In the genomic region with DNA sequence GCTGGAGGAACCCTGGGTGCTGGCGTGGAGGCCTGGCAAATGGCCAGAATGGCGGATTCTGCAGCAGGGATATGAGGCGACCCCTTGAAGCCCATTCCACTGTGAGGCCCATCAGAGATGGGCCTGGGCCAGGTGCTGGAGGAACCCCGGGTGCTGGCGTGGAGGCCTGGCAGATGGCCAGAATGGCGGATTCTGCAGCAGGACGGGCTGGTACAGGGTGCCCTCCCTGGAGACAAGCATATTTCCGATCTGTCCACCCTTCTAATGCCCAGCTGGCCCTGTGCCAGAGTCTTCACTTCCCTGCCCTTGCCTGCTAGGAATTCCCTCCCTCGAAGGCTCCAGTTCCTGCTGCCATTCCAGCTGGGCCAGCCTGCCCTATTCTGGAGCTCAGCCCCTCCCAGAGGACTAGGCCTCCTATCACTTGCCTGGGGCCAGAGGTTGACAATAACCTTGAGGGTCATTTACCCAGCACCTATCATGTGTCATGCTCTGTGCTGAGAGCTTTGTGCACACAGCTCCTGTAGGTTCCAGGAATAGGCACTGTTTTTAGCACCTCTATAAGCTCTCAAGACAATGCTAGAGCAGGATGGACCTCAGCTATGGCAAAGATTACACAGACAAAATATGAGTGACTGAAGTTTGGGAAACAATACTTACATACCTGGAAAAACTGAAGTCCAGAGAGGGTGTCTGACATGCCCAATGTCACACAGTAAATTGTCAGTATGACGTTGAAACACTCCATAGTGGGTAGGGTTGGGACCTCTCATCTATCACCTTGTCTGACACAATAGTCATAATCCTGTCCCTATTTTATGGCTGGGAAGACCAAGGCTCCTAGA, we compare ENCODE assay signal across 1 cellular context.
TF ChIP-seq lines count a peak whose summit lies in the region.

No MANE protein-coding gene starts in this region.

TF ChIP-seq in HepG2, 621 proteins besides CTCF, POLR2A, EP300 and RAD21 (continues in another document):
- TF ChIP-seq, protein P1, sequence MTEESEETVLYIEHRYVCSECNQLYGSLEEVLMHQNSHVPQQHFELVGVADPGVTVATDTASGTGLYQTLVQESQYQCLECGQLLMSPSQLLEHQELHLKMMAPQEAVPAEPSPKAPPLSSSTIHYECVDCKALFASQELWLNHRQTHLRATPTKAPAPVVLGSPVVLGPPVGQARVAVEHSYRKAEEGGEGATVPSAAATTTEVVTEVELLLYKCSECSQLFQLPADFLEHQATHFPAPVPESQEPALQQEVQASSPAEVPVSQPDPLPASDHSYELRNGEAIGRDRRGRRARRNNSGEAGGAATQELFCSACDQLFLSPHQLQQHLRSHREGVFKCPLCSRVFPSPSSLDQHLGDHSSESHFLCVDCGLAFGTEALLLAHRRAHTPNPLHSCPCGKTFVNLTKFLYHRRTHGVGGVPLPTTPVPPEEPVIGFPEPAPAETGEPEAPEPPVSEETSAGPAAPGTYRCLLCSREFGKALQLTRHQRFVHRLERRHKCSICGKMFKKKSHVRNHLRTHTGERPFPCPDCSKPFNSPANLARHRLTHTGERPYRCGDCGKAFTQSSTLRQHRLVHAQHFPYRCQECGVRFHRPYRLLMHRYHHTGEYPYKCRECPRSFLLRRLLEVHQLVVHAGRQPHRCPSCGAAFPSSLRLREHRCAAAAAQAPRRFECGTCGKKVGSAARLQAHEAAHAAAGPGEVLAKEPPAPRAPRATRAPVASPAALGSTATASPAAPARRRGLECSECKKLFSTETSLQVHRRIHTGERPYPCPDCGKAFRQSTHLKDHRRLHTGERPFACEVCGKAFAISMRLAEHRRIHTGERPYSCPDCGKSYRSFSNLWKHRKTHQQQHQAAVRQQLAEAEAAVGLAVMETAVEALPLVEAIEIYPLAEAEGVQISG (CRISPR knock-in tag; IDR thresholded peaks at IDR 0.05), result no peak
- TF ChIP-seq SMAD3 (CRISPR knock-in tag; IDR thresholded peaks at IDR 0.05), result no peak
- TF ChIP-seq ZFP37 (CRISPR knock-in tag; IDR thresholded peaks at IDR 0.05; ENCODE audit: borderline replicate concordance), result no peak
- no peak for TF ChIP-seq GTF3A (CRISPR knock-in tag; conservative IDR thresholded peaks at IDR 0.05)
- TF ChIP-seq, protein P2, sequence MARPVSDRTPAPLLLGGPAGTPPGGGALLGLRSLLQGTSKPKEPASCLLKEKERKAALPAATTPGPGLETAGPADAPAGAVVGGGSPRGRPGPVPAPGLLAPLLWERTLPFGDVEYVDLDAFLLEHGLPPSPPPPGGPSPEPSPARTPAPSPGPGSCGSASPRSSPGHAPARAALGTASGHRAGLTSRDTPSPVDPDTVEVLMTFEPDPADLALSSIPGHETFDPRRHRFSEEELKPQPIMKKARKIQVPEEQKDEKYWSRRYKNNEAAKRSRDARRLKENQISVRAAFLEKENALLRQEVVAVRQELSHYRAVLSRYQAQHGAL (CRISPR knock-in tag; IDR thresholded peaks at IDR 0.05; ENCODE audit: not compliant biosample characterization), result no peak
- TF ChIP-seq, protein P3, sequence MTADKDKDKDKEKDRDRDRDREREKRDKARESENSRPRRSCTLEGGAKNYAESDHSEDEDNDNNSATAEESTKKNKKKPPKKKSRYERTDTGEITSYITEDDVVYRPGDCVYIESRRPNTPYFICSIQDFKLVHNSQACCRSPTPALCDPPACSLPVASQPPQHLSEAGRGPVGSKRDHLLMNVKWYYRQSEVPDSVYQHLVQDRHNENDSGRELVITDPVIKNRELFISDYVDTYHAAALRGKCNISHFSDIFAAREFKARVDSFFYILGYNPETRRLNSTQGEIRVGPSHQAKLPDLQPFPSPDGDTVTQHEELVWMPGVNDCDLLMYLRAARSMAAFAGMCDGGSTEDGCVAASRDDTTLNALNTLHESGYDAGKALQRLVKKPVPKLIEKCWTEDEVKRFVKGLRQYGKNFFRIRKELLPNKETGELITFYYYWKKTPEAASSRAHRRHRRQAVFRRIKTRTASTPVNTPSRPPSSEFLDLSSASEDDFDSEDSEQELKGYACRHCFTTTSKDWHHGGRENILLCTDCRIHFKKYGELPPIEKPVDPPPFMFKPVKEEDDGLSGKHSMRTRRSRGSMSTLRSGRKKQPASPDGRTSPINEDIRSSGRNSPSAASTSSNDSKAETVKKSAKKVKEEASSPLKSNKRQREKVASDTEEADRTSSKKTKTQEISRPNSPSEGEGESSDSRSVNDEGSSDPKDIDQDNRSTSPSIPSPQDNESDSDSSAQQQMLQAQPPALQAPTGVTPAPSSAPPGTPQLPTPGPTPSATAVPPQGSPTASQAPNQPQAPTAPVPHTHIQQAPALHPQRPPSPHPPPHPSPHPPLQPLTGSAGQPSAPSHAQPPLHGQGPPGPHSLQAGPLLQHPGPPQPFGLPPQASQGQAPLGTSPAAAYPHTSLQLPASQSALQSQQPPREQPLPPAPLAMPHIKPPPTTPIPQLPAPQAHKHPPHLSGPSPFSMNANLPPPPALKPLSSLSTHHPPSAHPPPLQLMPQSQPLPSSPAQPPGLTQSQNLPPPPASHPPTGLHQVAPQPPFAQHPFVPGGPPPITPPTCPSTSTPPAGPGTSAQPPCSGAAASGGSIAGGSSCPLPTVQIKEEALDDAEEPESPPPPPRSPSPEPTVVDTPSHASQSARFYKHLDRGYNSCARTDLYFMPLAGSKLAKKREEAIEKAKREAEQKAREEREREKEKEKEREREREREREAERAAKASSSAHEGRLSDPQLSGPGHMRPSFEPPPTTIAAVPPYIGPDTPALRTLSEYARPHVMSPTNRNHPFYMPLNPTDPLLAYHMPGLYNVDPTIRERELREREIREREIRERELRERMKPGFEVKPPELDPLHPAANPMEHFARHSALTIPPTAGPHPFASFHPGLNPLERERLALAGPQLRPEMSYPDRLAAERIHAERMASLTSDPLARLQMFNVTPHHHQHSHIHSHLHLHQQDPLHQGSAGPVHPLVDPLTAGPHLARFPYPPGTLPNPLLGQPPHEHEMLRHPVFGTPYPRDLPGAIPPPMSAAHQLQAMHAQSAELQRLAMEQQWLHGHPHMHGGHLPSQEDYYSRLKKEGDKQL (CRISPR knock-in tag; IDR thresholded peaks at IDR 0.05; ENCODE audit: low read depth), result no peak
- TF ChIP-seq CAMTA2 (CRISPR knock-in tag; IDR thresholded peaks at IDR 0.05; ENCODE audit: borderline replicate concordance), result no peak
- TF ChIP-seq, protein P4, sequence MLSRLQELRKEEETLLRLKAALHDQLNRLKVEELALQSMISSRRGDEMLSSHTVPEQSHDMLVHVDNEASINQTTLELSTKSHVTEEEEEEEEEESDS (CRISPR knock-in tag; IDR thresholded peaks at IDR 0.05; ENCODE audit: borderline replicate concordance), result no peak
- TF ChIP-seq, protein P5, sequence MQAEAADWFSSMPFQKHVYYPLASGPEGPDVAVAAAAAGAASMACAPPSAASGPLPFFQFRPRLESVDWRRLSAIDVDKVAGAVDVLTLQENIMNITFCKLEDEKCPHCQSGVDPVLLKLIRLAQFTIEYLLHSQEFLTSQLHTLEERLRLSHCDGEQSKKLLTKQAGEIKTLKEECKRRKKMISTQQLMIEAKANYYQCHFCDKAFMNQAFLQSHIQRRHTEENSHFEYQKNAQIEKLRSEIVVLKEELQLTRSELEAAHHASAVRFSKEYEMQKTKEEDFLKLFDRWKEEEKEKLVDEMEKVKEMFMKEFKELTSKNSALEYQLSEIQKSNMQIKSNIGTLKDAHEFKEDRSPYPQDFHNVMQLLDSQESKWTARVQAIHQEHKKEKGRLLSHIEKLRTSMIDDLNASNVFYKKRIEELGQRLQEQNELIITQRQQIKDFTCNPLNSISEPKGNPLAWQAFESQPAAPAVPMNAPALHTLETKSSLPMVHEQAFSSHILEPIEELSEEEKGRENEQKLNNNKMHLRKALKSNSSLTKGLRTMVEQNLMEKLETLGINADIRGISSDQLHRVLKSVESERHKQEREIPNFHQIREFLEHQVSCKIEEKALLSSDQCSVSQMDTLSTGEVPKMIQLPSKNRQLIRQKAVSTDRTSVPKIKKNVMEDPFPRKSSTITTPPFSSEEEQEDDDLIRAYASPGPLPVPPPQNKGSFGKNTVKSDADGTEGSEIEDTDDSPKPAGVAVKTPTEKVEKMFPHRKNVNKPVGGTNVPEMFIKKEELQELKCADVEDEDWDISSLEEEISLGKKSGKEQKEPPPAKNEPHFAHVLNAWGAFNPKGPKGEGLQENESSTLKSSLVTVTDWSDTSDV (CRISPR knock-in tag; IDR thresholded peaks at IDR 0.05), result no peak
- TF ChIP-seq FOXA3 (CRISPR knock-in tag; IDR thresholded peaks at IDR 0.05), result peak; percentile 29; the same call in 1 of the 2 replicates
- TF ChIP-seq, protein P6, sequence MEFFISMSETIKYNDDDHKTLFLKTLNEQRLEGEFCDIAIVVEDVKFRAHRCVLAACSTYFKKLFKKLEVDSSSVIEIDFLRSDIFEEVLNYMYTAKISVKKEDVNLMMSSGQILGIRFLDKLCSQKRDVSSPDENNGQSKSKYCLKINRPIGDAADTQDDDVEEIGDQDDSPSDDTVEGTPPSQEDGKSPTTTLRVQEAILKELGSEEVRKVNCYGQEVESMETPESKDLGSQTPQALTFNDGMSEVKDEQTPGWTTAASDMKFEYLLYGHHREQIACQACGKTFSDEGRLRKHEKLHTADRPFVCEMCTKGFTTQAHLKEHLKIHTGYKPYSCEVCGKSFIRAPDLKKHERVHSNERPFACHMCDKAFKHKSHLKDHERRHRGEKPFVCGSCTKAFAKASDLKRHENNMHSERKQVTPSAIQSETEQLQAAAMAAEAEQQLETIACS (CRISPR knock-in tag; IDR thresholded peaks at IDR 0.05), result no peak
- no peak for TF ChIP-seq ZNF780A (CRISPR knock-in tag; IDR thresholded peaks at IDR 0.05)
- no peak for TF ChIP-seq KLF13 (CRISPR knock-in tag; IDR thresholded peaks at IDR 0.05)
- no peak for TF ChIP-seq ZNF230 (CRISPR knock-in tag; IDR thresholded peaks at IDR 0.05)
- TF ChIP-seq PHF5A (CRISPR knock-in tag; IDR thresholded peaks at IDR 0.05; ENCODE audit: low read depth, unreplicated experiment), result no peak
- no peak for TF ChIP-seq NR3C1 (CRISPR knock-in tag; IDR thresholded peaks at IDR 0.05)
- TF ChIP-seq, protein P7, sequence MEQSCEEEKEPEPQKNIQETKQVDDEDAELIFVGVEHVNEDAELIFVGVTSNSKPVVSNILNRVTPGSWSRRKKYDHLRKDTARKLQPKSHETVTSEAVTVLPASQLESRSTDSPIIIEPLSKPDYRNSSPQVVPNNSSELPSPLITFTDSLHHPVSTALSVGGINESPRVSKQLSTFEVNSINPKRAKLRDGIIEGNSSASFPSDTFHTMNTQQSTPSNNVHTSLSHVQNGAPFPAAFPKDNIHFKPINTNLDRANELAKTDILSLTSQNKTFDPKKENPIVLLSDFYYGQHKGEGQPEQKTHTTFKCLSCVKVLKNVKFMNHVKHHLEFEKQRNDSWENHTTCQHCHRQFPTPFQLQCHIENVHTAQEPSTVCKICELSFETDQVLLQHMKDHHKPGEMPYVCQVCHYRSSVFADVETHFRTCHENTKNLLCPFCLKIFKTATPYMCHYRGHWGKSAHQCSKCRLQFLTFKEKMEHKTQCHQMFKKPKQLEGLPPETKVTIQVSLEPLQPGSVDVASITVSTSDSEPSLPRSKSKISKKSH (CRISPR knock-in tag; IDR thresholded peaks at IDR 0.05; ENCODE audit: borderline replicate concordance), result no peak
- TF ChIP-seq SMARCC2 (IDR thresholded peaks at IDR 0.05), result no peak
- TF ChIP-seq ZNF562 (CRISPR knock-in tag; IDR thresholded peaks at IDR 0.05; ENCODE audit: borderline replicate concordance), result no peak
- TF ChIP-seq FIP1L1 (IDR thresholded peaks at IDR 0.05; ENCODE audit: borderline replicate concordance, insufficient read depth, low read depth, low read length), result no peak
- no peak for TF ChIP-seq SP5 (CRISPR knock-in tag; IDR thresholded peaks at IDR 0.05; ENCODE audit: borderline replicate concordance, low read depth)
- TF ChIP-seq ZZZ3 (CRISPR knock-in tag; IDR thresholded peaks at IDR 0.05; ENCODE audit: borderline replicate concordance), result no peak
- TF ChIP-seq RNF2 (conservative IDR thresholded peaks at IDR 0.05; ENCODE audit: low read depth), result no peak
- TF ChIP-seq KLF12 (CRISPR knock-in tag; IDR thresholded peaks at IDR 0.05; ENCODE audit: borderline replicate concordance), result no peak
- 0 out of 2 replicates have a peak, but pooled peaks have one; percentile 11 for TF ChIP-seq ZNF263 (CRISPR knock-in tag; IDR thresholded peaks at IDR 0.05)
- TF ChIP-seq ZEB1 (IDR thresholded peaks at IDR 0.05; ENCODE audit: insufficient replicate concordance, low read depth), result no peak
- TF ChIP-seq ZNF546 (CRISPR knock-in tag; conservative IDR thresholded peaks at IDR 0.05), result peak; percentile 82; the same call in 1 of the 2 replicates
- no peak for TF ChIP-seq CBX2 (IDR thresholded peaks at IDR 0.05; ENCODE audit: low read depth, low read length)
- no peak for TF ChIP-seq CBX2 (CRISPR knock-in tag; IDR thresholded peaks at IDR 0.05; ENCODE audit: low read depth)
- no peak for TF ChIP-seq GFI1 (CRISPR knock-in tag; IDR thresholded peaks at IDR 0.05; ENCODE audit: borderline replicate concordance)
- no peak for TF ChIP-seq JDP2 (CRISPR knock-in tag; IDR thresholded peaks at IDR 0.05; ENCODE audit: borderline replicate concordance)
- no peak for TF ChIP-seq ZFP36L1 (CRISPR knock-in tag; IDR thresholded peaks at IDR 0.05)
- TF ChIP-seq ZSCAN31 (CRISPR knock-in tag; IDR thresholded peaks at IDR 0.05; ENCODE audit: low read depth), result no peak
- TF ChIP-seq ZNF446 (CRISPR knock-in tag; IDR thresholded peaks at IDR 0.05), result no peak
- TF ChIP-seq ZNF264 (CRISPR knock-in tag; IDR thresholded peaks at IDR 0.05), result no peak
- 0 out of 2 replicates have a peak, but pooled peaks have one; percentile 23 for TF ChIP-seq ZNF143 (CRISPR knock-in tag; IDR thresholded peaks at IDR 0.05)
- no peak for TF ChIP-seq FOXA1 (IDR thresholded peaks at IDR 0.05)
- TF ChIP-seq FOXA1 (CRISPR knock-in tag; IDR thresholded peaks at IDR 0.05), result 0 out of 2 replicates have a peak, but pooled peaks have one; percentile 22
- TF ChIP-seq FLYWCH1 (CRISPR knock-in tag; IDR thresholded peaks at IDR 0.05), result no peak
- no peak for TF ChIP-seq MEIS2 (CRISPR knock-in tag; IDR thresholded peaks at IDR 0.05)
- TF ChIP-seq MED1 (CRISPR knock-in tag; IDR thresholded peaks at IDR 0.05), result peak; percentile 15; the same call in 1 of the 2 replicates
- TF ChIP-seq ZNF703 (CRISPR knock-in tag; IDR thresholded peaks at IDR 0.05; ENCODE audit: borderline replicate concordance), result no peak
